8 cellular contexts compared by ENCODE assay signal in the genomic region with DNA sequence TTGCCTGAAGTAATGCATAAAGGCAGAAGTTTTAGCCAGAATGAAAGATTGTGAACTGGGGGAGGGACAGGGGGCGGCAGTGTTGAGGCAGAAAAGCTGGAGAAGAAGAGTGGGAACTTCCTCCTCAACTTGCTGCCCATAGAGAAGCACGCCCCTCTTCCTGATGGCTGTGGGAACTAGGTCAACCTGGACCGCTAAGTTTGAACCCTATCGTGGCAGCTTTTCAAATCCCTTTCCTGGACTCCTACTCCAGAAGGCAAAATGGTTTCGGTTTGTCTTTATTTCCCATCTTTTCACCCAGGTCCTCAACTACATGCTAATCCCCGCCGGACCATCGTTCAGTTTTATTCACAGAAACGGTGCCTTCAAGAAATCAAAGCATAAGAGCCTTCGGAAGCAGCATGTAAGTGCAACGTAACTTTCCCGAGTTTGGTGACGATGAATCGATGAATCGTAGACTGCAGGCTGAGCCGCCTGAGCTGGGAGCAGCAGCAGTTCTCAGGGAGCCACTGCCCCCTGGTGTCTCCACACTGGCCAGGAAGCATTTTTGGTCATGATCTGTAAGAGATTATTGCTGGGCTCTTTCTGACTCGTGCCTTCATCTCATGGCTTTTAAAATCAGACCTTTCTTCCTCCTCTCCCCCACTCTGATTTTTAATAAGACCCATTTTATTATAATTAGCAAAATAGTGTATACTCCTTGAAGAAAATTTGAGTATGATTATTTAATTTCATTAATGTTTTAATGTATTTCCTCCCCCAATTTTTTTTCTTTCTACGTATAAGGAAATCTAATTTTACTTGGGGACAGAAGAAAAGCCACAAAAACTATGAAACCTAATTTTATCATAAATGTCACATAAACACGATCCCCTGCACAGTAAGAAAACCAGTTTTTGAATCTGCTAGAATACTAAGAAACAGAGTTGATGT.
DNase-seq lines count a peak whose midpoint lies in the region; ATAC-seq and TF ChIP-seq lines count a peak whose summit lies in the region.

No MANE protein-coding gene starts in this region.

- DNase-seq in AG09319 (ENCODE audit: extremely low read depth, low read depth) (peak; percentile 54), NCI-H446 (lab: John Stamatoyannopoulos, UW) (peak; percentile 31 to 75), kidney tubule cell (ENCODE audit: low spot score) (peak; percentile 82)
- DNase-seq in activated CD4-positive, alpha-beta T cell treated with anti-CD3 and anti-CD28 coated beads for 1 hour, result peak; percentile 71
- DNase-seq in stimulated activated CD4-positive, alpha-beta T cell treated with anti-CD3 and anti-CD28 coated beads, Interleukin-1b, Interleukin-23, amount 100 ng/mL, for 24 hours (ENCODE audit: low read depth in 4 of 4, low spot score in 1 of 4), result peak; percentile 57 to 73 (median 62)

- H3K27ac ChIP-seq in cingulate gyrus (ENCODE audit: low read depth, low read length), result peak overlapping the region; percentile 34

- ATAC-seq in GM18909 (IDR thresholded peaks at IDR 0.05; ENCODE audit: poor library complexity, unreplicated experiment) (peak; percentile 97), HG03342 (IDR thresholded peaks at IDR 0.05; ENCODE audit: unreplicated experiment) (peak; percentile 94)

- TF ChIP-seq CTCF in AG09319 (IDR thresholded peaks at IDR 0.05; ENCODE audit: low read depth, low read length), result peak; percentile 96

Comparison
In these comparisons a context has a peak if more than half of its experiments do, and no peak if none do; other contexts are left out.
1. Peak in every context shown above with its lines: DNase-seq, ATAC-seq and H3K27ac ChIP-seq.